8 cellular contexts compared by ENCODE assay signal in the genomic region with DNA sequence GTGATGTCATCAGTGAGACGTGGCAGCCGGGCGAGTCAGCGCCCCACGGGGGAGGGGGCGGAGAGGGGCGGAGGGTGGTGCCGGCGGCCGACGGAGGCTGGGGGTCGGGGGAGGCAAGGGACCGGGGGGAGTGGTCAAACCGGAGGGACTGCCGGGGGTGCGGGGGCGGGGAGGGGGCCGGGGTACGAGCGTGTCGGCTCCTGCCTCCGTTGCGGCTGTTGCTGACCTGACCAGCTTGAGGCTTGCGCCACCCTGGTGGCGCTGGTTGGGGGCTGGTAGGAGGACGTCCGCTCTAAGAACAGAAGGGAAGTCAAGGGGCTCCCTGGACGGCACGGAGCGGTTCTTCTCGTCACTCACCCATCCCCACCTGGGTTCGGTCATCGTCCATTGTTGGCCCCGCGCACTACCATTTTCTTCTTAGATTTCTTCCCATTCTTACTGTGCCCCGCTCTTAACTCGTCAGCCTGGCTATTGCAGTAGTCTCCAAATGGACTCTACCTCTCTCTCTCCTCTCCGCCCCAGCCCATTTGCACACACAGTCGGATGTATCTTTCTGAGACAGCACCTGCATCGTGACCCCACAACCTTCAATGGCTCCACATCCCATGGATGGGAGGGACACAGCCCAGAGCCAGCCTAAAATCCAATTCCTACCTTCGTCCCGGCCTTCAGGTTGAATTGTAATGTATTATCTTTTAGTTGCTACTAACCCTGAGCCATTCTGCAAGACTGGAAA. TPM values are rescaled to one million over a fixed set of nuclear protein-coding genes. Genes with fewer than 3 reads are reported as not detected.
DNase-seq lines count a peak whose midpoint lies in the region; ATAC-seq, FAIRE-seq and TF ChIP-seq lines count a peak whose summit lies in the region.

No MANE protein-coding gene starts in this region.

- H3K4me1 ChIP-seq in lower lobe of right lung (peaks cover 37% of the 10 kb centered on the region), upper lobe of left lung (peaks cover 27 to 31% (median 28%) of the 10 kb centered on the region in 4 donors)

- no peak for TF ChIP-seq CTCF in bronchial epithelial cell (IDR thresholded peaks at IDR 0.05; ENCODE audit: insufficient read depth, low read length, severe bottlenecking)
- peak; percentile 19 for TF ChIP-seq CTCF in lower lobe of right lung (IDR thresholded peaks at IDR 0.05)
- TF ChIP-seq CTCF in upper lobe of left lung (IDR thresholded peaks at IDR 0.05), result no peak
- TF ChIP-seq CTCF in GM13977 (IDR thresholded peaks at IDR 0.05; ENCODE audit: extremely low read depth, insufficient read depth, missing control alignments), result no peak

- no peak for FAIRE-seq in bronchial epithelial cell (lab: Jason Lieb, UNC)

- no peaks in the 10 kb centered on the region for H3K9me3 Mint-ChIP-seq in activated naive CD4-positive, alpha-beta T cell treated with anti-CD3 and anti-CD28 coated beads for 36 hours

- H3K27me3 ChIP-seq in bronchial epithelial cell (ENCODE audit: control insufficient read depth, insufficient read depth, low read length) (no peaks in the 10 kb centered on the region), lower lobe of right lung (ENCODE audit: low read depth) (no peaks in the 10 kb centered on the region), upper lobe of left lung (no peaks in the 10 kb centered on the region)

- H3K27me3 Mint-ChIP-seq in activated naive CD4-positive, alpha-beta T cell treated with anti-CD3 and anti-CD28 coated beads for 36 hours (ENCODE audit: low read depth), result no peaks in the 10 kb centered on the region

- peak in 1 of 4 donors; percentile 45 for TF ChIP-seq POLR2A in upper lobe of left lung (IDR thresholded peaks at IDR 0.05)

- intact Hi-C loops in activated naive CD4-positive, alpha-beta T cell treated with anti-CD3 and anti-CD28 coated beads for 36 hours (cut with micrococcal nuclease), result loop anchor here (1.0 to 2.0 kb wide), 11 partner anchors 56 to 1542 kb away; a partner anchor contains a TSS
- intact Hi-C loops in lower lobe of right lung (cut with DNase I), result no loop called here

- DNase-seq in activated naive CD4-positive, alpha-beta T cell treated with anti-CD3 and anti-CD28 coated beads for 36 hours, result peak; percentile 39
- DNase-seq in activated naive CD4-positive, alpha-beta T cell treated with anti-CD3 and anti-CD28 coated beads, Interleukin-2, amount 50 U/mL, for 16 hours, result no peak
- DNase-seq in NCI-H774 (lab: John Stamatoyannopoulos, UW), result peak; percentile 83
- no peak for DNase-seq in bronchial epithelial cell (ENCODE audit: low read depth)
- no peak for DNase-seq in lower lobe of right lung
- no peak for DNase-seq in upper lobe of left lung
- no peak for DNase-seq in GM13977 (ENCODE audit: low spot score)

- in situ Hi-C loops in GM13977 (cut with MboI; ENCODE audit: low pct_unique_long_range_greater_than_20kb, low sequenced_read_pairs, unreplicated experiment), result no loop called here

- no peaks in the 10 kb centered on the region for H3K36me3 ChIP-seq in bronchial epithelial cell (ENCODE audit: control insufficient read depth, insufficient read depth, low read length)
- H3K36me3 ChIP-seq in lower lobe of right lung, result no peaks in the 10 kb centered on the region
- H3K36me3 ChIP-seq in upper lobe of left lung, result no peaks in the 10 kb centered on the region

- TF ChIP-seq EP300 in upper lobe of left lung (IDR thresholded peaks at IDR 0.05), result no peak

- ATAC-seq in HG02763 (IDR thresholded peaks at IDR 0.05; ENCODE audit: unreplicated experiment), result peak; percentile 24
- ATAC-seq in lower lobe of right lung, result peak; percentile 68 to 72
- ATAC-seq in upper lobe of left lung (ENCODE audit: low FRiP score in 2 of 2), result peak; percentile 54 to 67

- H3K36me3 Mint-ChIP-seq in activated naive CD4-positive, alpha-beta T cell treated with anti-CD3 and anti-CD28 coated beads for 36 hours (ENCODE audit: low read depth), result peaks cover 2% of the 10 kb centered on the region

- peak overlapping the region; percentile 48 for H3K27ac Mint-ChIP-seq in activated naive CD4-positive, alpha-beta T cell treated with anti-CD3 and anti-CD28 coated beads for 36 hours

- H3K4me3 ChIP-seq in bronchial epithelial cell (ENCODE audit: low read depth, low read length), result peak overlapping the region; percentile 63
- peak overlapping the region; percentile 94 for H3K4me3 ChIP-seq in lower lobe of right lung
- H3K4me3 ChIP-seq in upper lobe of left lung, result peak overlapping the region; percentile 23 to 86 (median 79)

- peaks cover 29% of the 10 kb centered on the region for H3K4me1 Mint-ChIP-seq in activated naive CD4-positive, alpha-beta T cell treated with anti-CD3 and anti-CD28 coated beads for 36 hours (ENCODE audit: low read depth)

- H3K9me3 ChIP-seq in lower lobe of right lung, result no peaks in the 10 kb centered on the region
- H3K9me3 ChIP-seq in upper lobe of left lung, result no peaks in the 10 kb centered on the region

- peak overlapping the region; percentile 95 for H3K4me3 Mint-ChIP-seq in activated naive CD4-positive, alpha-beta T cell treated with anti-CD3 and anti-CD28 coated beads for 36 hours

- H3K27ac ChIP-seq in lower lobe of right lung, result peak overlapping the region; percentile 97
- H3K27ac ChIP-seq in upper lobe of left lung, result peak overlapping the region; percentile 98 to 100 (median 98)

- 9 to 13% methylated on average over 23 to 38 of the region's 42 CpGs for WGBS in upper lobe of left lung, 2 donors

- CTCF ChIA-PET in activated naive CD4-positive, alpha-beta T cell treated with anti-CD3 and anti-CD28 coated beads for 36 hours (lab: Charles Lee), result interaction anchor here (0.8 to 2.4 kb wide), 10 partner anchors 10 to 213 kb away, joined by 3 to 11 read pairs (median 4); no protein-coding TSS in a partner anchor

RNA-seq across cellular contexts. Expression of a gene that starts 0.7 kb away (rescaled TPM):
- 10 to 100 TPM; 60.8 to 61.3 TPM for total RNA-seq in activated naive CD4-positive, alpha-beta T cell treated with anti-CD3 and anti-CD28 coated beads for 36 hours
- total RNA-seq in bronchial epithelial cell (114 and 125 TPM in 2 replicates), lower lobe of right lung (145 TPM), upper lobe of left lung (100 to 1,000 TPM in 3 of 6 donors, 10 to 100 TPM in 3; 32.5 to 131 (median 109) TPM)

Comparison
In these comparisons a context has a peak if more than half of its experiments do, and no peak if none do; other contexts are left out.
1. DNase-seq: peak in activated naive CD4-positive, alpha-beta T cell treated with anti-CD3 and anti-CD28 coated beads for 36 hours (single experiment) and NCI-H774 (single experiment); none in activated naive CD4-positive, alpha-beta T cell treated with anti-CD3 and anti-CD28 coated beads, Interleukin-2, amount 50 U/mL, for 16 hours (single experiment), bronchial epithelial cell (single experiment), lower lobe of right lung (single experiment), upper lobe of left lung (0 of 2) and GM13977 (single experiment).
2. Peak in every context shown above with its lines, with median percentiles within 50 percentile points of each other: ATAC-seq and H3K4me3 ChIP-seq.